1 cellular context compared by ENCODE assay signal in the genomic region with DNA sequence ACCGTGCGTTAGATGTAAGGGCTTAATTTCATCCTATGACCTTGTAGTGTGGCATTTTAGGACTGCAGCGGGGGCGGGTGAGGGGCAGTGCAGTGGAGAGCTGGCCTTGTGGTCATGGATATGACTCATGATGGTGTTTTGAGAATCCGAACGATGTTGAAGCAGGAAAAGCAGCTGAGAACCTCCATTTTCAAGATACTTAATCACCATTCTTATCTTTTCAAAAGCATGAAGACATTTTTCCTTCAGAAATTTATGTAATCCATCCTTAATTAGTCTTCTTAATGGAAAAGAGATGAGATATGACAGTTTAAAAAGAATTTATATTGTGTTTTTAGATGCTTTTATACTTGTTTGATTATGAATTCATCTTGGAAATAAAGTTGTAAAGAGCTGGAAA.
A peak's percentile ranks its signal among the peaks of the same experiment; 100 is the strongest.
TF ChIP-seq lines count a peak whose summit lies in the region.

No MANE protein-coding gene starts in this region.

TF ChIP-seq in SK-N-SH treated with all-trans-retinoic acid at 6 μM for 48 hours, 23 proteins besides CTCF, POLR2A, EP300 and RAD21 (continued from another document):
- TF ChIP-seq ZNF565 (CRISPR knock-in tag; conservative IDR thresholded peaks at IDR 0.05; ENCODE audit: low read depth), result no peak
- no peak for TF ChIP-seq RARB (CRISPR knock-in tag; IDR thresholded peaks at IDR 0.05)
- TF ChIP-seq BACH2 (CRISPR knock-in tag; IDR thresholded peaks at IDR 0.05; ENCODE audit: borderline replicate concordance), result no peak
- TF ChIP-seq PPARA (CRISPR knock-in tag; IDR thresholded peaks at IDR 0.05; ENCODE audit: borderline replicate concordance), result no peak
- 0 out of 2 replicates have a peak, but pooled peaks have one; percentile 64 for TF ChIP-seq ESRRG (CRISPR knock-in tag; IDR thresholded peaks at IDR 0.05)
- no peak for TF ChIP-seq ZFP3 (CRISPR knock-in tag; IDR thresholded peaks at IDR 0.05)
- no peak for TF ChIP-seq ZNF70 (CRISPR knock-in tag; IDR thresholded peaks at IDR 0.05)
- TF ChIP-seq TOX (CRISPR knock-in tag; IDR thresholded peaks at IDR 0.05; ENCODE audit: borderline replicate concordance), result no peak
- TF ChIP-seq ISL1 (CRISPR knock-in tag; IDR thresholded peaks at IDR 0.05), result peak; percentile 100
- TF ChIP-seq ARNTL (CRISPR knock-in tag; IDR thresholded peaks at IDR 0.05; ENCODE audit: borderline replicate concordance, low read depth), result no peak
- TF ChIP-seq, protein P1, sequence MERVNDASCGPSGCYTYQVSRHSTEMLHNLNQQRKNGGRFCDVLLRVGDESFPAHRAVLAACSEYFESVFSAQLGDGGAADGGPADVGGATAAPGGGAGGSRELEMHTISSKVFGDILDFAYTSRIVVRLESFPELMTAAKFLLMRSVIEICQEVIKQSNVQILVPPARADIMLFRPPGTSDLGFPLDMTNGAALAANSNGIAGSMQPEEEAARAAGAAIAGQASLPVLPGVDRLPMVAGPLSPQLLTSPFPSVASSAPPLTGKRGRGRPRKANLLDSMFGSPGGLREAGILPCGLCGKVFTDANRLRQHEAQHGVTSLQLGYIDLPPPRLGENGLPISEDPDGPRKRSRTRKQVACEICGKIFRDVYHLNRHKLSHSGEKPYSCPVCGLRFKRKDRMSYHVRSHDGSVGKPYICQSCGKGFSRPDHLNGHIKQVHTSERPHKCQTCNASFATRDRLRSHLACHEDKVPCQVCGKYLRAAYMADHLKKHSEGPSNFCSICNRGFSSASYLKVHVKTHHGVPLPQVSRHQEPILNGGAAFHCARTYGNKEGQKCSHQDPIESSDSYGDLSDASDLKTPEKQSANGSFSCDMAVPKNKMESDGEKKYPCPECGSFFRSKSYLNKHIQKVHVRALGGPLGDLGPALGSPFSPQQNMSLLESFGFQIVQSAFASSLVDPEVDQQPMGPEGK (CRISPR knock-in tag; IDR thresholded peaks at IDR 0.05; ENCODE audit: borderline replicate concordance), result peak; percentile 73; the same call in 1 of the 2 replicates
- TF ChIP-seq, protein P2, sequence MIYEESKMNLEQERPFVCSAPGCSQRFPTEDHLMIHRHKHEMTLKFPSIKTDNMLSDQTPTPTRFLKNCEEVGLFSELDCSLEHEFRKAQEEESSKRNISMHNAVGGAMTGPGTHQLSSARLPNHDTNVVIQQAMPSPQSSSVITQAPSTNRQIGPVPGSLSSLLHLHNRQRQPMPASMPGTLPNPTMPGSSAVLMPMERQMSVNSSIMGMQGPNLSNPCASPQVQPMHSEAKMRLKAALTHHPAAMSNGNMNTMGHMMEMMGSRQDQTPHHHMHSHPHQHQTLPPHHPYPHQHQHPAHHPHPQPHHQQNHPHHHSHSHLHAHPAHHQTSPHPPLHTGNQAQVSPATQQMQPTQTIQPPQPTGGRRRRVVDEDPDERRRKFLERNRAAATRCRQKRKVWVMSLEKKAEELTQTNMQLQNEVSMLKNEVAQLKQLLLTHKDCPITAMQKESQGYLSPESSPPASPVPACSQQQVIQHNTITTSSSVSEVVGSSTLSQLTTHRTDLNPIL (CRISPR knock-in tag; IDR thresholded peaks at IDR 0.05; ENCODE audit: low read depth), result peak; percentile 81; the same call in 1 of the 2 replicates
